ENCODE assay signal across 10 cellular contexts in the genomic region with DNA sequence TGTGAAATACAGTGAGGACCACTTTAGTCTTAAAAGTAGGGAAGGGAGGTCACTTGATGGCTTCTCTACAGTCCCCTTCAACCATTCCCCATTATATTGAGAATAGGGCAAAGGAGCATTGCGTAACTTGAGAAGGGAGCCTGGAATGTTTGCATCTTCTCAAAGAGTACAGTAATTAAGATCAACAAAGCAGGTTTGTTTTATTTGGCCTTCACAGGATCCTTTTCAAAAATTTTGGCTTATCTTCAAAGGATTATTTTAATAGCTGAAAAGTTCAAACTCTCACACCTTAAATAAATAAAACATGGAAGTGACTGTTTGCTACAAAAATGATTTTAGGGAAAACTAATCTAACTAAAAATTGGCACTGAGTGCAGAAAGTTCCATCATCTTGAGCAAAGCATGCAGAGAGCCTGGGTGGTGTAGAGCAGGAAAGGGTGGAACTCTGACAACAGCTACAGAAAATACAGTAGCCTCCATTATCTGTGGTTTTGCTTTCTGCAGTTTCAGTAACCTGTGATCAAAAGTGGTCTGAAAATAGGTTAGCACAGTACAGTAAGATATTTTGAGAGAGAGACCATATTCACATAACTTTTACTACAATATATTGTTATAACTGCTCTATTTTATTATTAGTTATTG.
DNase-seq lines count a peak whose midpoint lies in the region; ATAC-seq and TF ChIP-seq lines count a peak whose summit lies in the region.
"Had no signal": no experiment of that assay in that cellular context is flagged by ENCODE, and none has a peak within 500 bp of the region (broad histone marks: within the 10 kb centered on the region; RNA-seq: fewer than 3 reads in every experiment).

No MANE protein-coding gene starts in this region.

- peak; percentile 96 for ATAC-seq in GM18502 (IDR thresholded peaks at IDR 0.05; ENCODE audit: poor library complexity, unreplicated experiment)
- peak; percentile 96 for ATAC-seq in GM21526 (IDR thresholded peaks at IDR 0.05; ENCODE audit: low FRiP score, unreplicated experiment)
- peak; percentile 75 for ATAC-seq in HG03575 (IDR thresholded peaks at IDR 0.05; ENCODE audit: extremely low read depth, insufficient number of reproducible peaks, low FRiP score, unreplicated experiment)
- ATAC-seq in foreskin keratinocyte = no peak

- H3K4me3 ChIP-seq in fibroblast of mammary gland (ENCODE audit: control insufficient read depth, low read depth, low read length) = no peak overlapping the region

- no peak for TF ChIP-seq CTCF in fibroblast of mammary gland (conservative IDR thresholded peaks at IDR 0.05; ENCODE audit: control insufficient read depth, insufficient read depth, low read depth, low read length)
- no peak for TF ChIP-seq CTCF in foreskin keratinocyte (conservative IDR thresholded peaks at IDR 0.05)

- no peaks in the 10 kb centered on the region for H3K27me3 ChIP-seq in foreskin keratinocyte

- H3K27ac ChIP-seq in foreskin keratinocyte = no peak overlapping the region

- peak; percentile 21 for DNase-seq in fibroblast of mammary gland (ENCODE audit: low read depth)
- DNase-seq in foreskin keratinocyte = no peak
- no peak for DNase-seq in NAMALWA (ENCODE audit: low spot score)
- DNase-seq in NCI-H2029 treated with DMSO at 0.1 percent for 48 hours (lab: John Stamatoyannopoulos, UW) = no peak
- DNase-seq in inferior parietal cortex (ENCODE audit: extremely low spot score) = no peak
- DNase-seq: activated naive CD4-positive, alpha-beta T cell; retina had no signal

- H3K4me1 ChIP-seq in foreskin keratinocyte = no peaks in the 10 kb centered on the region
